Comparison of ENCODE assay signal across 10 cellular contexts in the genomic region with DNA sequence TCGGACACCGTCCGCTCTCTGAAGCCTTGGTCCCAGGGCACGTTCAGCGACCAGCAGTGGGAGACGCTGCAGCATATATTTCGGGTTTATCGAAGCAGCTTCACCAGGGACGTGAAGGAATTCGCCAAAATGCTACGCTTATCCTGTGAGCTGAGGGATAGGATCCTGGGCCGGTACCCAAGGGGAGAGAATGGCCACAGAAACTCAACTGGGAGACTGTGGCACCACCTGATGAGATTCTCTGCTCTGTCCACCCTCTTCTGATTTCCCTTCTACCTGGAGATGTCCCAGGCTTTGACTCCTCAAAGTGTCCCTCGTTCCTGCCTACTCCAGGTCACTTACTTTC. TPM values are rescaled to one million over a fixed set of nuclear protein-coding genes. Genes with fewer than 3 reads are reported as not detected.
DNase-seq lines count a peak whose midpoint lies in the region; ATAC-seq and TF ChIP-seq lines count a peak whose summit lies in the region.
"Had no signal": no experiment of that assay in that cellular context is flagged by ENCODE, and none has a peak within 500 bp of the region (broad histone marks: within the 10 kb centered on the region; RNA-seq: fewer than 3 reads in every experiment).

No MANE protein-coding gene starts in this region.

- H3K27ac ChIP-seq in OCI-LY1 (ENCODE audit: low read depth, low read length, poor library complexity, severe bottlenecking), result no peak overlapping the region
- H3K27ac ChIP-seq in esophagus (ENCODE audit: low read depth in 2 of 2, low read length in 1 of 2), result no peak overlapping the region

- H3K9me2 ChIP-seq in OCI-LY1 (ENCODE audit: low read depth, low read length), result no peaks in the 10 kb centered on the region

- H3K79me2 ChIP-seq in OCI-LY1 (ENCODE audit: insufficient read depth, low read length), result no peaks in the 10 kb centered on the region

- H3K9me3 ChIP-seq in OCI-LY1 (ENCODE audit: low read length) (no peaks in the 10 kb centered on the region), esophagus (ENCODE audit: control insufficient read depth in 2 of 2, insufficient read depth in 1 of 2, low read depth in 1 of 2, low read length in 1 of 2) (no peaks in the 10 kb centered on the region)

- H3K27me3 ChIP-seq in OCI-LY1 (ENCODE audit: insufficient read depth, low read length) (no peaks in the 10 kb centered on the region), esophagus (ENCODE audit: control insufficient read depth in 1 of 2, insufficient read depth in 2 of 2, low read length in 2 of 2) (peaks cover 0 to 15% of the 10 kb centered on the region in 2 donors)

- H3K4me1 ChIP-seq in OCI-LY1 (ENCODE audit: insufficient read depth, low read length, severe bottlenecking), result peaks cover 50% of the 10 kb centered on the region
- peaks cover 7 to 8% of the 10 kb centered on the region in 2 donors for H3K4me1 ChIP-seq in esophagus (ENCODE audit: control insufficient read depth in 2 of 2, insufficient read depth in 2 of 2, low read length in 1 of 2)

- DNase-seq in CD14-positive monocyte (ENCODE audit: low spot score) (no peak), osteocyte (ENCODE audit: extremely low spot score, unreplicated experiment) (no peak)
- no peak for DNase-seq in stimulated activated CD4-positive, alpha-beta T cell treated with anti-CD3 and anti-CD28 coated beads, Interleukin-4, amount 100 ng/mL, for 4 hours
- DNase-seq: NCI-H1092 treated with DMSO at 0.1 percent for 48 hours; stimulated activated CD4-positive, alpha-beta T cell treated with anti-CD3 and anti-CD28 coated beads, Interleukin-4, amount 100 ng/mL, for 24 hours had no signal

- H3K9me3 Mint-ChIP-seq in CD14-positive monocyte, result peaks cover 0 to 2% (median under 1%) of the 10 kb centered on the region in 7 donors
- no peaks in the 10 kb centered on the region for H3K9me3 Mint-ChIP-seq in osteocyte (ENCODE audit: unreplicated experiment)

- H3K4me2 ChIP-seq in OCI-LY1 (ENCODE audit: low read length), result peak overlapping the region; percentile 88

- peaks cover 5% of the 10 kb centered on the region; the same call in 1 of the 2 replicates for H3K36me3 ChIP-seq in OCI-LY1 (ENCODE audit: insufficient read depth, low read length)
- H3K36me3 ChIP-seq in esophagus (ENCODE audit: control insufficient read depth in 2 of 2, insufficient read depth in 2 of 2, low read length in 1 of 2), result no peaks in the 10 kb centered on the region

- H3K4me3 ChIP-seq in OCI-LY1 (ENCODE audit: low read depth, low read length, poor library complexity, severe bottlenecking) (peak overlapping the region; percentile 71), esophagus (ENCODE audit: low read depth in 1 of 2, low read length in 2 of 2) (peak overlapping the region; percentile 41 to 46)

- H3K4me3 Mint-ChIP-seq in CD14-positive monocyte (peak overlapping the region; percentile 96 to 99), osteocyte (ENCODE audit: unreplicated experiment) (peak overlapping the region; percentile 70)

- H3K27me3 Mint-ChIP-seq in CD14-positive monocyte (ENCODE audit: low read depth in 3 of 3) (no peaks in the 10 kb centered on the region), osteocyte (ENCODE audit: unreplicated experiment) (peaks cover 67% of the 10 kb centered on the region)

- 21 to 27% methylated on average over 13 of the region's 13 CpGs for WGBS in esophagus, 2 donors

- intact Hi-C loops in CD14-positive monocyte (cut with micrococcal nuclease), result loop anchor here in 1 of 2 donors (10.0 kb wide), 2 partner anchors 823 to 903 kb away; a partner anchor contains a TSS

- H3K27ac Mint-ChIP-seq in CD14-positive monocyte (peak overlapping the region; percentile 82 to 98 (median 96)), osteocyte (ENCODE audit: unreplicated experiment) (no peak overlapping the region)

- H3K9ac ChIP-seq in OCI-LY1 (ENCODE audit: low read length), result peak overlapping the region; percentile 68; the same call in 1 of the 2 replicates

- H2AFZ ChIP-seq in OCI-LY1 (ENCODE audit: low read length), result no peak overlapping the region

- no peaks in the 10 kb centered on the region for H3F3A ChIP-seq in OCI-LY1 (ENCODE audit: insufficient read depth, low read length)

- ATAC-seq in GM21390 (IDR thresholded peaks at IDR 0.05; ENCODE audit: unreplicated experiment) (no peak), GM21528 (IDR thresholded peaks at IDR 0.05; ENCODE audit: low FRiP score, unreplicated experiment) (no peak), GM21717 (IDR thresholded peaks at IDR 0.05; ENCODE audit: unreplicated experiment) (no peak)

- no peak for TF ChIP-seq CTCF in CD14-positive monocyte (IDR thresholded peaks at IDR 0.05)
- TF ChIP-seq CTCF in OCI-LY1 (IDR thresholded peaks at IDR 0.05; ENCODE audit: low read length), result no peak
- TF ChIP-seq CTCF in osteocyte (IDR thresholded peaks at IDR 0.05), result no peak

- peaks cover 33 to 50% of the 10 kb centered on the region in 2 donors for H3K36me3 Mint-ChIP-seq in CD14-positive monocyte
- no peaks in the 10 kb centered on the region for H3K36me3 Mint-ChIP-seq in osteocyte (ENCODE audit: unreplicated experiment)

- peaks cover 90% of the 10 kb centered on the region for H3K4me1 Mint-ChIP-seq in CD14-positive monocyte
- peaks cover 15% of the 10 kb centered on the region for H3K4me1 Mint-ChIP-seq in osteocyte (ENCODE audit: unreplicated experiment)

- no peaks in the 10 kb centered on the region for H4K20me1 ChIP-seq in OCI-LY1 (ENCODE audit: insufficient read depth, low read length)

RNA-seq across cellular contexts. Expression of a gene that starts 0.9 kb away (rescaled TPM):
- polyA plus RNA-seq in CD14-positive monocyte (100 to 1,000 TPM; 121 to 134 TPM), esophagus (under 1 TPM; 0.27 to 0.47 TPM)
- total RNA-seq in osteocyte, result not detected in 2 replicates

Comparison
In these comparisons a context has a peak if more than half of its experiments do, and no peak if none do; other contexts are left out.
1. RNA of a gene that starts 0.9 kb away (polyA plus RNA-seq): 121 to 134 TPM in CD14-positive monocyte; 0.27 to 0.47 TPM in esophagus; every median in the first group is over 10 times any median in the second.